16 cellular contexts compared by ENCODE assay signal in the genomic region with DNA sequence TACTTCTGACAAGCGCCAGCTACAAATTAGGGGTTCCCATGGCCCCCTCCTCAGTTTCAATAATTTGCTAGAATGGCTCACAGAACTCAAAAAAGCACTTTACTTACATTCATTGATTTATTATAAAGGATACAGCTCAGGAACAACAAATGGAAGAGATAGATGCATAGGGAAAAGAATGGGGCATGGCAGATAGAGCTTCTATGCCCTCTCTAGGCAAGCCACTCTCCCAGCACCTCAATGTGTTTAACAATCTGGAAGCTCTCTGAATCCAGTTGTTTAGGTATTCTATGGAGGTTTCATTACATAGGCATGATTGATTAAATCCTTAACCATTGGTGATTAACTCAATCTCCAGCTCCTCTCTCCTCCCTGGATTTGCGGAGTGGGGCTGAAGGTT.
DNase-seq lines count a peak whose midpoint lies in the region; ATAC-seq and TF ChIP-seq lines count a peak whose summit lies in the region.
"Had no signal": no experiment of that assay in that cellular context is flagged by ENCODE, and none has a peak within 500 bp of the region (broad histone marks: within the 10 kb centered on the region; RNA-seq: fewer than 3 reads in every experiment).

No MANE protein-coding gene starts in this region.

- DNase-seq in AG10803 (ENCODE audit: low read depth) = peak; percentile 30
- peak; percentile 5 for DNase-seq in HCEC 1CT
- peak; percentile 30 to 39 for DNase-seq in cardiac fibroblast (ENCODE audit: low read depth in 2 of 2)
- peak; percentile 12 for DNase-seq in left kidney (ENCODE audit: low read depth, low spot score)
- DNase-seq in iPS-NIHi7 (ENCODE audit: extremely low spot score) = no peak
- no peak for DNase-seq in dermis blood vessel endothelial cell
- DNase-seq: activated CD8-positive, alpha-beta memory T cell treated with anti-CD3 and anti-CD28 coated beads for 24 hours; anterior cingulate cortex; CD8-positive, alpha-beta T cell; effector CD4-positive, alpha-beta T cell; NCI-H446 treated with DMSO at 0.1 percent for 48 hours; nucleus accumbens; spleen; stimulated activated naive CD8-positive, alpha-beta T cell treated with anti-CD3 and anti-CD28 coated beads, Interleukin-15, amount 100 ng/mL, for 72 hours had no signal

- TF ChIP-seq CTCF in AG10803 (conservative IDR thresholded peaks at IDR 0.05; ENCODE audit: low read length) (peak; percentile 55), cardiac fibroblast (IDR thresholded peaks at IDR 0.05; ENCODE audit: low read depth, low read length) (peak; percentile 27)

- H3K4me3 ChIP-seq in AG10803 (ENCODE audit: low read length) (no peak overlapping the region), cardiac fibroblast (replicated peaks in 1 of 2; ENCODE audit: low read depth in 2 of 2, low read length in 2 of 2) (no peak overlapping the region)
- H3K4me3 ChIP-seq: spleen had no signal

- ATAC-seq in GM21447 (IDR thresholded peaks at IDR 0.05; ENCODE audit: unreplicated experiment) (no peak), GM18519 (IDR thresholded peaks at IDR 0.05; ENCODE audit: low FRiP score, unreplicated experiment) (no peak)
- ATAC-seq: CD8-positive, alpha-beta T cell; stimulated activated naive CD8-positive, alpha-beta T cell treated with anti-CD3 and anti-CD28 coated beads, Interleukin-15, amount 100 ng/mL, for 72 hours had no signal

Comparison
In these comparisons a context has a peak if more than half of its experiments do, and no peak if none do; other contexts are left out.
1. DNase-seq: peak in AG10803 (single experiment), HCEC 1CT (single experiment), cardiac fibroblast (2 of 2) and left kidney (single experiment); none in iPS-NIHi7 (single experiment) and dermis blood vessel endothelial cell (single experiment).